In genomic region chr5:14445581-14446290, GRCh38 we compare ENCODE assay signal across 9 cellular contexts.
DNase-seq lines count a peak whose midpoint lies in the region; ATAC-seq, FAIRE-seq and TF ChIP-seq lines count a peak whose summit lies in the region.
"Had no signal": no experiment of that assay in that cellular context is flagged by ENCODE, and none has a peak within 500 bp of the region (broad histone marks: within the 10 kb centered on the region; RNA-seq: fewer than 3 reads in every experiment).

No MANE protein-coding gene starts in this region.

- H3K36me3 ChIP-seq in H1 (ENCODE audit: control insufficient read depth in 2 of 4, insufficient read depth in 4 of 4, low read length in 3 of 4): no peaks in the 10 kb centered on the region

- H3K18ac ChIP-seq in H1 (ENCODE audit: extremely low read depth, low read length): no peak overlapping the region

- TF ChIP-seq RAD21 in H1 (IDR thresholded peaks at IDR 0.05 in 1 of 2, conservative IDR thresholded peaks at IDR 0.05 in 1 of 2; ENCODE audit: low read depth in 2 of 2, low read length in 2 of 2): no peak

- H3K4ac ChIP-seq in H1 (replicated peaks; ENCODE audit: insufficient read length, low read depth, low read length): no peak overlapping the region

- peak overlapping the region; percentile 84 to 96 (median 96) for H3K27ac Mint-ChIP-seq in nephron
- no peak overlapping the region for H3K27ac Mint-ChIP-seq in activated CD4-positive, alpha-beta memory T cell treated with anti-CD3 and anti-CD28 coated beads for 36 hours

- H3K23ac ChIP-seq in H1 (ENCODE audit: insufficient read length): no peak overlapping the region

- no peaks in the 10 kb centered on the region for H3K23me2 ChIP-seq in H1 (ENCODE audit: low read depth, low read length)

- 0 out of 2 replicates have a peak overlapping the region, but pooled peaks have one; percentile 6 for H2BK5ac ChIP-seq in H1 (ENCODE audit: low read depth, low read length)

- no peak overlapping the region; a peak in 1 of 7 replicates for H3K9ac ChIP-seq in H1 (replicated peaks in 1 of 4; ENCODE audit: extremely low read depth in 1 of 4, low read depth in 3 of 4, low read length in 3 of 4)

- H3K14ac ChIP-seq in H1 (ENCODE audit: insufficient read length): no peak overlapping the region

- no peak overlapping the region for H4K8ac ChIP-seq in H1 (ENCODE audit: extremely low read depth, insufficient read depth, low read length)

- no peak for TF ChIP-seq CTCF in H1 (IDR thresholded peaks at IDR 0.05; ENCODE audit: control extremely low read depth in 1 of 3, insufficient read depth in 1 of 3, low read depth in 1 of 3, low read length in 3 of 3)
- no peak for TF ChIP-seq CTCF in nephron (IDR thresholded peaks at IDR 0.05; ENCODE audit: unreplicated experiment in 3 of 3)

- H3K9me3 Mint-ChIP-seq in nephron: no peaks in the 10 kb centered on the region
- H3K9me3 Mint-ChIP-seq in activated T-cell treated with anti-CD3 and anti-CD28 coated beads, Interleukin-2, amount 50 U/mL, for 4 hours: no peaks in the 10 kb centered on the region
- no peaks in the 10 kb centered on the region for H3K9me3 Mint-ChIP-seq in activated CD4-positive, alpha-beta memory T cell treated with anti-CD3 and anti-CD28 coated beads for 36 hours

- no peak overlapping the region for H2BK20ac ChIP-seq in H1 (ENCODE audit: low read length)

- H3K36me3 Mint-ChIP-seq in nephron (ENCODE audit: low read depth): peaks cover 13% of the 10 kb centered on the region
- no peaks in the 10 kb centered on the region for H3K36me3 Mint-ChIP-seq in activated T-cell treated with anti-CD3 and anti-CD28 coated beads, Interleukin-2, amount 50 U/mL, for 4 hours (ENCODE audit: insufficient read depth)
- no peaks in the 10 kb centered on the region for H3K36me3 Mint-ChIP-seq in activated CD4-positive, alpha-beta memory T cell treated with anti-CD3 and anti-CD28 coated beads for 36 hours

- no peak overlapping the region for H2BK12ac ChIP-seq in H1 (ENCODE audit: low read depth, low read length)

- no peaks in the 10 kb centered on the region for H3K27me3 ChIP-seq in H1 (replicated peaks in 1 of 4; ENCODE audit: control insufficient read depth in 3 of 4, extremely low read depth in 1 of 4, insufficient read depth in 3 of 4, low read length in 3 of 4)

- peaks cover 88% of the 10 kb centered on the region for H3K4me1 Mint-ChIP-seq in nephron
- H3K4me1 Mint-ChIP-seq in activated T-cell treated with anti-CD3 and anti-CD28 coated beads, Interleukin-2, amount 50 U/mL, for 4 hours (ENCODE audit: low read depth): peaks cover 4% of the 10 kb centered on the region
- H3K4me1 Mint-ChIP-seq in activated CD4-positive, alpha-beta memory T cell treated with anti-CD3 and anti-CD28 coated beads for 36 hours (ENCODE audit: low read depth): peaks cover 4% of the 10 kb centered on the region

- peak overlapping the region in 1 of 4 experiments; percentile 18; a peak in 1 of 8 replicates for H3K4me3 ChIP-seq in H1 (ENCODE audit: extremely low read depth in 1 of 4, insufficient read depth in 2 of 4, low read depth in 3 of 4, low read length in 4 of 4)

- H3K79me1 ChIP-seq in H1 (ENCODE audit: low read depth, low read length): 0 out of 2 replicates have a peak, but pooled peaks cover under 1% of the 10 kb centered on the region

- H2BK15ac ChIP-seq in H1 (ENCODE audit: low read length): no peak overlapping the region

- H3K4me2 ChIP-seq in H1 (ENCODE audit: insufficient read depth in 1 of 2, low read depth in 2 of 2, low read length in 2 of 2): peak overlapping the region; percentile 30 to 54

- no peaks in the 10 kb centered on the region for H3K27me3 Mint-ChIP-seq in nephron (ENCODE audit: low read depth)
- H3K27me3 Mint-ChIP-seq in activated T-cell treated with anti-CD3 and anti-CD28 coated beads, Interleukin-2, amount 50 U/mL, for 4 hours (ENCODE audit: low read depth): no peaks in the 10 kb centered on the region
- peaks cover 2% of the 10 kb centered on the region for H3K27me3 Mint-ChIP-seq in activated CD4-positive, alpha-beta memory T cell treated with anti-CD3 and anti-CD28 coated beads for 36 hours

- TF ChIP-seq POLR2A in H1 (IDR thresholded peaks at IDR 0.05; ENCODE audit: control extremely low read depth in 1 of 2, low read depth in 2 of 2, low read length in 2 of 2): no peak

- no peak for FAIRE-seq in H1 (lab: Jason Lieb, UNC)

- no peak overlapping the region for H4K5ac ChIP-seq in H1 (ENCODE audit: insufficient read length, low read depth, low read length)

- 29% methylated on average over 14 of the region's 15 CpGs; no CpG with 5 or more reads in 1 of the 2 experiments for WGBS in H1 (ENCODE audit: extremely low coverage in 1 of 2, insufficient coverage in 1 of 2, insufficient read length in 1 of 2, insufficient replicate concordance in 2 of 2, low coverage in 1 of 2, low lambda C conversion rate in 2 of 2, missing lambda C conversion rate in 1 of 2), 2 experiments

- POLR2A ChIA-PET in H1 (lab: Charles Lee; ENCODE audit: partially characterized antibody): no interaction called here
- POLR2A ChIA-PET in activated CD4-positive, alpha-beta memory T cell treated with anti-CD3 and anti-CD28 coated beads for 36 hours (lab: Charles Lee): no interaction called here

- no peaks in the 10 kb centered on the region for H3K9me3 ChIP-seq in H1 (ENCODE audit: insufficient read depth in 2 of 2, low read depth in 1 of 2, low read length in 1 of 2)

- DNase-seq in COR-L47 (lab: John Stamatoyannopoulos, UW): peak; percentile 86
- peak; percentile 98 for DNase-seq in NCI-H69 (lab: John Stamatoyannopoulos, UW)
- DNase-seq in H1 (ENCODE audit: low read depth in 1 of 2, low spot score in 2 of 2): peak in 1 of 2 experiments; percentile 54
- no peak for DNase-seq in activated T-cell treated with anti-CD3 and anti-CD28 coated beads, Interleukin-2, amount 50 U/mL, for 4 hours
- no peak for DNase-seq in SK-N-DZ (ENCODE audit: low spot score)
- DNase-seq in activated CD4-positive, alpha-beta memory T cell treated with anti-CD3 and anti-CD28 coated beads for 36 hours: no peak
- DNase-seq: stimulated activated CD4-positive, alpha-beta T cell treated with anti-CD3 and anti-CD28 coated beads, Interleukin-2, amount 100 ng/mL, for 48 hours had no signal

- CTCF ChIA-PET in H1 (lab: Charles Lee; ENCODE audit: partially characterized antibody): interaction anchor here (0.8 to 1.7 kb wide), 4 partner anchors 18 to 558 kb away, joined by 3 to 5 read pairs (median 4); no protein-coding TSS in a partner anchor
- CTCF ChIA-PET in activated CD4-positive, alpha-beta memory T cell treated with anti-CD3 and anti-CD28 coated beads for 36 hours (lab: Charles Lee): interaction anchor here (1.2 kb wide), 1 partner anchor 29 kb away, joined by 3 read pairs; no protein-coding TSS in a partner anchor

- H4K20me1 ChIP-seq in H1 (replicated peaks in 1 of 2; ENCODE audit: control insufficient read depth in 1 of 2, insufficient read depth in 2 of 2, low read length in 2 of 2): no peaks in the 10 kb centered on the region

- H3K4me3 Mint-ChIP-seq in nephron: peak overlapping the region; percentile 43 to 82 (median 71)
- no peak overlapping the region for H3K4me3 Mint-ChIP-seq in activated T-cell treated with anti-CD3 and anti-CD28 coated beads, Interleukin-2, amount 50 U/mL, for 4 hours
- H3K4me3 Mint-ChIP-seq in activated CD4-positive, alpha-beta memory T cell treated with anti-CD3 and anti-CD28 coated beads for 36 hours: no peak overlapping the region

- H3K56ac ChIP-seq in H1 (replicated peaks; ENCODE audit: insufficient read length, low read depth, low read length): no peak overlapping the region

- no peaks in the 10 kb centered on the region for H3K79me2 ChIP-seq in H1 (ENCODE audit: control insufficient read depth in 1 of 2, insufficient read depth in 2 of 2, low read length in 2 of 2)

- intact Hi-C loops in activated CD4-positive, alpha-beta memory T cell treated with anti-CD3 and anti-CD28 coated beads for 36 hours (cut with micrococcal nuclease): no loop called here

- H2BK120ac ChIP-seq in H1 (replicated peaks; ENCODE audit: low read depth, low read length): no peak overlapping the region

- peaks cover 0 to 11% (median 4%) of the 10 kb centered on the region in 4 experiments; a peak in 5 of 7 replicates for H3K4me1 ChIP-seq in H1 (replicated peaks in 1 of 4; ENCODE audit: control insufficient read depth in 3 of 4, insufficient read depth in 4 of 4, low read length in 3 of 4)

- H3K27ac ChIP-seq in H1 (ENCODE audit: low read depth, low read length): no peak overlapping the region

- H2AK5ac ChIP-seq in H1 (ENCODE audit: low read depth, low read length): no peak overlapping the region

- ATAC-seq in activated T-cell treated with anti-CD3 and anti-CD28 coated beads, Interleukin-2, amount 50 U/mL, for 4 hours: no peak
- no peak for ATAC-seq in GM19351 (IDR thresholded peaks at IDR 0.05; ENCODE audit: unreplicated experiment)

- no peak for TF ChIP-seq EP300 in H1 (IDR thresholded peaks at IDR 0.05; ENCODE audit: borderline replicate concordance in 1 of 2, low read depth in 2 of 2, low read length in 2 of 2)

- H2AFZ ChIP-seq in H1 (ENCODE audit: low read length): no peak overlapping the region

- H4K91ac ChIP-seq in H1 (replicated peaks; ENCODE audit: insufficient read length, low read length): no peak overlapping the region

TF ChIP-seq in H1, 55 proteins besides CTCF, POLR2A, EP300 and RAD21:
- no peak for TF ChIP-seq ZNF274 (IDR thresholded peaks at IDR 0.05; ENCODE audit: borderline replicate concordance, extremely low read depth, low read length)
- no peak for TF ChIP-seq PHF8 (conservative IDR thresholded peaks at IDR 0.05; ENCODE audit: low read depth, low read length)
- TF ChIP-seq SP2 (IDR thresholded peaks at IDR 0.05; ENCODE audit: low read length): no peak
- TF ChIP-seq MAX (IDR thresholded peaks at IDR 0.05): 0 out of 2 replicates have a peak, but pooled peaks have one; percentile 7
TF ChIP-seq in H1: peak in this region for 1.

Comparison
In these comparisons a context has a peak if more than half of its experiments do, and no peak if none do; other contexts are left out.
1. DNase-seq: peak in COR-L47 (single experiment) and NCI-H69 (single experiment); none in activated T-cell treated with anti-CD3 and anti-CD28 coated beads, Interleukin-2, amount 50 U/mL, for 4 hours (single experiment), SK-N-DZ (single experiment) and activated CD4-positive, alpha-beta memory T cell treated with anti-CD3 and anti-CD28 coated beads for 36 hours (single experiment).
2. H3K4me3 Mint-ChIP-seq: peak in nephron (3 of 3); none in activated T-cell treated with anti-CD3 and anti-CD28 coated beads, Interleukin-2, amount 50 U/mL, for 4 hours (single experiment) and activated CD4-positive, alpha-beta memory T cell treated with anti-CD3 and anti-CD28 coated beads for 36 hours (single experiment).